Comparison of ENCODE assay signal across 1 cellular context in the genomic region with DNA sequence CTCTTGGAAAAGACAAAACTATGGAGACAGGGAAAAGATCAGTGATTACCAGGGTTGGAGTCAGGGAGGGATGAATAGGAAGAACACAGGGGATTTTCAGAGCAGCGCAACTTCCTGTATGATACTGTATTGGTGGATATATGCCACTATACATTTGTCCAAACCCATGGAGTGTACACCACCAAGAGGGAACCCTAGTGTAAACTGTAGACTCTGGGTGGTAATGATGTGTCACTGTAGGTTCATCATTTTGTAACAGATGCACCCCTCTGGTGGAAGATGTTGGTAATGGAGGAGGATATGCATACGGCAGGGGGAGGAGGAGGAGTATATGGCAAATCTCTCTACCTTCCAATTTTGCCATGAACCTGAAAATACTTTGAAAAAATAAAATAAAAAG.
TF ChIP-seq lines count a peak whose summit lies in the region.

No MANE protein-coding gene starts in this region.

TF ChIP-seq in HEK293, 187 proteins besides CTCF, POLR2A, EP300 and RAD21 (continued from another document):
- TF ChIP-seq, protein P1, sequence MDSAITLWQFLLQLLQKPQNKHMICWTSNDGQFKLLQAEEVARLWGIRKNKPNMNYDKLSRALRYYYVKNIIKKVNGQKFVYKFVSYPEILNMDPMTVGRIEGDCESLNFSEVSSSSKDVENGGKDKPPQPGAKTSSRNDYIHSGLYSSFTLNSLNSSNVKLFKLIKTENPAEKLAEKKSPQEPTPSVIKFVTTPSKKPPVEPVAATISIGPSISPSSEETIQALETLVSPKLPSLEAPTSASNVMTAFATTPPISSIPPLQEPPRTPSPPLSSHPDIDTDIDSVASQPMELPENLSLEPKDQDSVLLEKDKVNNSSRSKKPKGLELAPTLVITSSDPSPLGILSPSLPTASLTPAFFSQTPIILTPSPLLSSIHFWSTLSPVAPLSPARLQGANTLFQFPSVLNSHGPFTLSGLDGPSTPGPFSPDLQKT (IDR thresholded peaks at IDR 0.05; ENCODE audit: borderline replicate concordance, low read depth, low read length): no peak
- no peak for TF ChIP-seq ZNF391 (tag by site-specific recombination; IDR thresholded peaks at IDR 0.05; ENCODE audit: borderline replicate concordance, low read depth)
- no peak for TF ChIP-seq BCL11B (tag by site-specific recombination; IDR thresholded peaks at IDR 0.05; ENCODE audit: low read depth)
- no peak for TF ChIP-seq ZNF302 (tag by site-specific recombination; IDR thresholded peaks at IDR 0.05; ENCODE audit: low read depth)
- TF ChIP-seq ZNF175 (tag by site-specific recombination; IDR thresholded peaks at IDR 0.05): no peak
- no peak for TF ChIP-seq ZBTB21 (tag by site-specific recombination; IDR thresholded peaks at IDR 0.05)
- TF ChIP-seq PRDM1 (tag by site-specific recombination; IDR thresholded peaks at IDR 0.05): no peak
- no peak for TF ChIP-seq OSR2 (tag by site-specific recombination; IDR thresholded peaks at IDR 0.05)
- TF ChIP-seq, protein P2, sequence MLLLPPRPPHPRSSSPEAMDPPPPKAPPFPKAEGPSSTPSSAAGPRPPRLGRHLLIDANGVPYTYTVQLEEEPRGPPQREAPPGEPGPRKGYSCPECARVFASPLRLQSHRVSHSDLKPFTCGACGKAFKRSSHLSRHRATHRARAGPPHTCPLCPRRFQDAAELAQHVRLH (tag by site-specific recombination; IDR thresholded peaks at IDR 0.05): no peak
- no peak for TF ChIP-seq ZXDB (tag by site-specific recombination; IDR thresholded peaks at IDR 0.05)
- peak; percentile 12; the same call in 1 of the 2 replicates for TF ChIP-seq ZNF585B (tag by site-specific recombination; IDR thresholded peaks at IDR 0.05)
- TF ChIP-seq YY2 (tag by site-specific recombination; IDR thresholded peaks at IDR 0.05): no peak
- TF ChIP-seq FEZF1 (tag by site-specific recombination; IDR thresholded peaks at IDR 0.05): no peak
- no peak for TF ChIP-seq ZNF48 (tag by site-specific recombination; IDR thresholded peaks at IDR 0.05)
- TF ChIP-seq MZF1 (tag by site-specific recombination; IDR thresholded peaks at IDR 0.05; ENCODE audit: borderline replicate concordance): peak; percentile 26; the same call in 1 of the 2 replicates
- TF ChIP-seq, protein P3, sequence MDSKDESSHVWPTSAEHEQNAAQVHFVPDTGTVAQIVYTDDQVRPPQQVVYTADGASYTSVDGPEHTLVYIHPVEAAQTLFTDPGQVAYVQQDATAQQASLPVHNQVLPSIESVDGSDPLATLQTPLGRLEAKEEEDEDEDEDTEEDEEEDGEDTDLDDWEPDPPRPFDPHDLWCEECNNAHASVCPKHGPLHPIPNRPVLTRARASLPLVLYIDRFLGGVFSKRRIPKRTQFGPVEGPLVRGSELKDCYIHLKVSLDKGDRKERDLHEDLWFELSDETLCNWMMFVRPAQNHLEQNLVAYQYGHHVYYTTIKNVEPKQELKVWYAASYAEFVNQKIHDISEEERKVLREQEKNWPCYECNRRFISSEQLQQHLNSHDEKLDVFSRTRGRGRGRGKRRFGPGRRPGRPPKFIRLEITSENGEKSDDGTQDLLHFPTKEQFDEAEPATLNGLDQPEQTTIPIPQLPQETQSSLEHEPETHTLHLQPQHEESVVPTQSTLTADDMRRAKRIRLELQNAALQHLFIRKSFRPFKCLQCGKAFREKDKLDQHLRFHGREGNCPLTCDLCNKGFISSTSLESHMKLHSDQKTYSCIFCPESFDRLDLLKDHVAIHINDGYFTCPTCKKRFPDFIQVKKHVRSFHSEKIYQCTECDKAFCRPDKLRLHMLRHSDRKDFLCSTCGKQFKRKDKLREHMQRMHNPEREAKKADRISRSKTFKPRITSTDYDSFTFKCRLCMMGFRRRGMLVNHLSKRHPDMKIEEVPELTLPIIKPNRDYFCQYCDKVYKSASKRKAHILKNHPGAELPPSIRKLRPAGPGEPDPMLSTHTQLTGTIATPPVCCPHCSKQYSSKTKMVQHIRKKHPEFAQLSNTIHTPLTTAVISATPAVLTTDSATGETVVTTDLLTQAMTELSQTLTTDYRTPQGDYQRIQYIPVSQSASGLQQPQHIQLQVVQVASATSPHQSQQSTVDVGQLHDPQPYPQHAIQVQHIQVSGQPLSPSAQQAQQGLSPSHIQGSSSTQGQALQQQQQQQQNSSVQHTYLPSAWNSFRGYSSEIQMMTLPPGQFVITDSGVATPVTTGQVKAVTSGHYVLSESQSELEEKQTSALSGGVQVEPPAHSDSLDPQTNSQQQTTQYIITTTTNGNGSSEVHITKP (tag by site-specific recombination; IDR thresholded peaks at IDR 0.05): peak; percentile 60; the same call in 1 of the 2 replicates
- no peak for TF ChIP-seq ZBTB1 (tag by site-specific recombination; IDR thresholded peaks at IDR 0.05)
- TF ChIP-seq GLIS1 (tag by site-specific recombination; IDR thresholded peaks at IDR 0.05): peak; percentile 50
- no peak for TF ChIP-seq ZNF2 (tag by site-specific recombination; IDR thresholded peaks at IDR 0.05)
- TF ChIP-seq ZNF16 (tag by site-specific recombination; IDR thresholded peaks at IDR 0.05; ENCODE audit: low read depth): no peak
- no peak for TF ChIP-seq ZNF335 (tag by site-specific recombination; conservative IDR thresholded peaks at IDR 0.05)
- peak; percentile 41 for TF ChIP-seq ZNF341 (tag by site-specific recombination; IDR thresholded peaks at IDR 0.05; ENCODE audit: low read depth)
- TF ChIP-seq, protein P4, sequence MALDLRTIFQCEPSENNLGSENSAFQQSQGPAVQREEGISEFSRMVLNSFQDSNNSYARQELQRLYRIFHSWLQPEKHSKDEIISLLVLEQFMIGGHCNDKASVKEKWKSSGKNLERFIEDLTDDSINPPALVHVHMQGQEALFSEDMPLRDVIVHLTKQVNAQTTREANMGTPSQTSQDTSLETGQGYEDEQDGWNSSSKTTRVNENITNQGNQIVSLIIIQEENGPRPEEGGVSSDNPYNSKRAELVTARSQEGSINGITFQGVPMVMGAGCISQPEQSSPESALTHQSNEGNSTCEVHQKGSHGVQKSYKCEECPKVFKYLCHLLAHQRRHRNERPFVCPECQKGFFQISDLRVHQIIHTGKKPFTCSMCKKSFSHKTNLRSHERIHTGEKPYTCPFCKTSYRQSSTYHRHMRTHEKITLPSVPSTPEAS (tag by site-specific recombination; IDR thresholded peaks at IDR 0.05): no peak
- no peak for TF ChIP-seq ZNF121 (tag by site-specific recombination; IDR thresholded peaks at IDR 0.05)
